In the genomic region with DNA sequence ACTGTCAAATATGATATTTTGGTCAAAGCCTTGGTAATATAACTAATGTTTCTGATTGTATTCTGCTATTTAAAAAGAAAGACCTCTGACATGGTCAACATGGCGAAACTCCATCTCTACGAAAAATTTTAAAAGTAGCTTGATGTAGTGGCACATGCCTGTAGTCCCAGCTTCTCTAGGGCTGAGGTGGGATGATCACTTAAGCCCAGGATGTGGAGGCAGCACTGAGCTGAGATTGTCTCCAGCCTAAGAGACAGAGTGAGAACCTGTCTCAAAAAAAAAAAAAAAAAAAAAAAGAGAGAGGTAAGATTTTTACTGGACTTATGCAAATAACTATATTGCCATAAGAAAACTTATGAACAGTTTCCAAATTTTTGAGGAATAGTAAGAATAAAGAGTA, we compare ENCODE assay signal across 7 cellular contexts. TPM values are rescaled to one million over a fixed set of nuclear protein-coding genes. Genes with fewer than 3 reads are reported as not detected.
"Had no signal": no experiment of that assay in that cellular context is flagged by ENCODE, and none has a peak within 500 bp of the region (broad histone marks: within the 10 kb centered on the region; RNA-seq: fewer than 3 reads in every experiment).

No MANE protein-coding gene starts in this region.

- H2AFZ ChIP-seq: GM23338 had no signal

- FAIRE-seq: H1, H54, HTR-8/SVneo had no signal

- ATAC-seq: GM23338 had no signal

- H3K4me3 ChIP-seq: GM23338 had no signal

- H3K4me2 ChIP-seq: GM23338 had no signal

- DNase-seq: H9, HCEC 1CT, IMR-90 had no signal

RNA-seq across cellular contexts. Expression of a gene that starts 30.5 kb away (rescaled TPM):
- polyA plus RNA-seq: IMR-90 had no signal

RNA-seq across cellular contexts. Expression of a gene that starts 32.4 kb away (rescaled TPM):
- polyA plus RNA-seq: GM23338 had no signal
